ENCODE assay signal across 8 cellular contexts in genomic region chr2:62725712-62726055, GRCh38.
"Had no signal": no experiment of that assay in that cellular context is flagged by ENCODE, and none has a peak within 500 bp of the region (broad histone marks: within the 10 kb centered on the region; RNA-seq: fewer than 3 reads in every experiment).

No MANE protein-coding gene starts in this region.

- H3K27me3 ChIP-seq: dorsolateral prefrontal cortex, left lung, right atrium auricular region, vagina had no signal

- H3K9me3 ChIP-seq: right atrium auricular region, vagina had no signal

- H3K27ac Mint-ChIP-seq: activated naive CD4-positive, alpha-beta T cell treated with anti-CD3 and anti-CD28 coated beads, Interleukin-2, amount 10 ng/mL, durations not matched to agents 7 days and 5 days; activated T-helper 2 cell treated with anti-CD3 and anti-CD28 coated beads, Interferon-gamma antibody, Interleukin-2, Interleukin-4, amounts not matched to agents 10 μg/mL and 5 μg/mL and 100 μg/mL, durations not matched to agents 14 hours and 24 hours and 36 hours had no signal

- H3K4me3 Mint-ChIP-seq: activated naive CD4-positive, alpha-beta T cell treated with anti-CD3 and anti-CD28 coated beads, Interleukin-2, amount 10 ng/mL, durations not matched to agents 7 days and 5 days; naive thymus-derived CD8-positive, alpha-beta T cell had no signal

- H3K4me3 ChIP-seq: left lung, right atrium auricular region, vagina had no signal

- H3K36me3 ChIP-seq: left lung, right atrium auricular region, vagina had no signal

- H3K27ac ChIP-seq: dorsolateral prefrontal cortex, left lung, right atrium auricular region, vagina had no signal

- H3K4me1 ChIP-seq: left lung had no signal

- DNase-seq: activated CD4-positive, CD25-positive, alpha-beta regulatory T cell treated with anti-CD3 and anti-CD28 coated beads, Interleukin-2, amount 50 U/mL, for 72 hours had no signal

- H3K27me3 Mint-ChIP-seq: activated naive CD4-positive, alpha-beta T cell treated with anti-CD3 and anti-CD28 coated beads, Interleukin-2, amount 10 ng/mL, durations not matched to agents 7 days and 5 days; naive thymus-derived CD8-positive, alpha-beta T cell had no signal

- H3K4me1 Mint-ChIP-seq: activated naive CD4-positive, alpha-beta T cell treated with anti-CD3 and anti-CD28 coated beads, Interleukin-2, amount 10 ng/mL, durations not matched to agents 7 days and 5 days had no signal
